Comparison of ENCODE assay signal across 8 cellular contexts in genomic region chr19:38952395-38953165, GRCh38. TPM values are rescaled to one million over a fixed set of nuclear protein-coding genes. Genes with fewer than 3 reads are reported as not detected.
DNase-seq lines count a peak whose midpoint lies in the region; ATAC-seq, FAIRE-seq and TF ChIP-seq lines count a peak whose summit lies in the region.

No MANE protein-coding gene starts in this region.

- peak; percentile 74 for FAIRE-seq in A549 (lab: Jason Lieb, UNC)

- TF ChIP-seq RAD21 in A549 (conservative IDR thresholded peaks at IDR 0.05 in 1 of 2, IDR thresholded peaks at IDR 0.05 in 1 of 2), result peak; percentile 54 to 70

- peaks cover 23% of the 10 kb centered on the region for H3K4me1 ChIP-seq in A549

- H3K4me2 ChIP-seq in A549, result peak overlapping the region; percentile 72

- no peaks in the 10 kb centered on the region for H3K36me3 Mint-ChIP-seq in activated CD8-positive, alpha-beta T cell treated with anti-CD3 and anti-CD28 coated beads for 36 hours (ENCODE audit: low read depth)
- no peaks in the 10 kb centered on the region for H3K36me3 Mint-ChIP-seq in memory B cell

- TF ChIP-seq CTCF in A549 (IDR thresholded peaks at IDR 0.05), result peak; percentile 74
- TF ChIP-seq CTCF in activated CD8-positive, alpha-beta T cell treated with anti-CD3 and anti-CD28 coated beads for 36 hours (IDR thresholded peaks at IDR 0.05), result peak; percentile 57

- POLR2A ChIA-PET in A549 (lab: Yijun Ruan, JAX), result interaction anchor here (2.3 kb wide), 1 partner anchor 21 kb away, joined by 11 read pairs; the partner anchor contains the start of genes MRPS12 and SARS2
- POLR2A ChIA-PET in activated CD8-positive, alpha-beta T cell treated with anti-CD3 and anti-CD28 coated beads for 36 hours (lab: Charles Lee), result no interaction called here

- WGBS in A549 (ENCODE audit: missing lambda C conversion rate), result 54% methylated on average over 13 of the region's 13 CpGs

- intact Hi-C loops in activated CD8-positive, alpha-beta T cell treated with anti-CD3 and anti-CD28 coated beads for 36 hours (cut with micrococcal nuclease), result no loop called here

- H3K27me3 Mint-ChIP-seq in activated CD8-positive, alpha-beta T cell treated with anti-CD3 and anti-CD28 coated beads for 36 hours, result peaks cover 25% of the 10 kb centered on the region
- peaks cover 26% of the 10 kb centered on the region for H3K27me3 Mint-ChIP-seq in memory B cell

- H3K27ac Mint-ChIP-seq in activated CD8-positive, alpha-beta T cell treated with anti-CD3 and anti-CD28 coated beads for 36 hours, result no peak overlapping the region
- no peak overlapping the region for H3K27ac Mint-ChIP-seq in memory B cell

- TF ChIP-seq POLR2A in A549 (IDR thresholded peaks at IDR 0.05; ENCODE audit: low read length), result no peak

- H3K27ac ChIP-seq in A549, result peak overlapping the region; percentile 21 to 68; a peak in 4 of 6 replicates

- peak; percentile 78 to 81 for DNase-seq in A549 (ENCODE audit: low read depth in 1 of 2, low spot score in 1 of 2)
- DNase-seq in G401 (ENCODE audit: low spot score), result peak; percentile 39
- DNase-seq in NCI-H2029 treated with DMSO at 0.1 percent for 48 hours (lab: John Stamatoyannopoulos, UW), result peak; percentile 63
- DNase-seq in activated CD8-positive, alpha-beta T cell treated with anti-CD3 and anti-CD28 coated beads for 36 hours, result peak; percentile 56
- peak in 1 of 2 donors; percentile 49 for DNase-seq in memory B cell (ENCODE audit: low spot score in 2 of 2)

- no peaks in the 10 kb centered on the region for H3K9me3 ChIP-seq in A549

- H3K4me3 Mint-ChIP-seq in activated CD8-positive, alpha-beta T cell treated with anti-CD3 and anti-CD28 coated beads for 36 hours, result no peak overlapping the region
- no peak overlapping the region for H3K4me3 Mint-ChIP-seq in memory B cell

- H3K4me3 ChIP-seq in A549, result peak overlapping the region; percentile 2; the same call in 1 of the 3 replicates

- no peak for TF ChIP-seq EP300 in A549 (IDR thresholded peaks at IDR 0.05)

- in situ Hi-C loops in G401 (cut with HindIII; ENCODE audit: low sequenced_read_pairs), result no loop called here

- H3K4me1 Mint-ChIP-seq in activated CD8-positive, alpha-beta T cell treated with anti-CD3 and anti-CD28 coated beads for 36 hours (ENCODE audit: low read depth), result peaks cover 11% of the 10 kb centered on the region
- H3K4me1 Mint-ChIP-seq in memory B cell, result peaks cover 12% of the 10 kb centered on the region

- H3K9me3 Mint-ChIP-seq in activated CD8-positive, alpha-beta T cell treated with anti-CD3 and anti-CD28 coated beads for 36 hours, result no peaks in the 10 kb centered on the region
- H3K9me3 Mint-ChIP-seq in memory B cell, result no peaks in the 10 kb centered on the region

- CTCF ChIA-PET in A549 (lab: Yijun Ruan, JAX), result interaction anchor here (0.6 to 23.4 kb wide), 28 partner anchors 9 to 565 kb away, joined by 3 to 344 read pairs (median 4); partner anchors contain the start of genes FAM98C, FBXO17, GGN and MRPS12
- CTCF ChIA-PET in activated CD8-positive, alpha-beta T cell treated with anti-CD3 and anti-CD28 coated beads for 36 hours (lab: Charles Lee), result interaction anchor here (0.9 to 1.7 kb wide), 9 partner anchors 8 to 183 kb away, joined by 3 to 5 read pairs (median 4); partner anchors contain the start of genes MRPS12 and SARS2

- ATAC-seq in A549 (peak; percentile 84 to 87), memory B cell (ENCODE audit: low read depth) (peak; percentile 62), GM21423 (IDR thresholded peaks at IDR 0.05; ENCODE audit: unreplicated experiment) (no peak), HG02610 (IDR thresholded peaks at IDR 0.05; ENCODE audit: unreplicated experiment) (no peak), HG02759 (IDR thresholded peaks at IDR 0.05; ENCODE audit: unreplicated experiment) (no peak)
- ATAC-seq in activated CD8-positive, alpha-beta T cell treated with anti-CD3 and anti-CD28 coated beads for 36 hours, result no peak

TF ChIP-seq in A549, 52 proteins besides CTCF, POLR2A, EP300 and RAD21:
- TF ChIP-seq ESRRA (IDR thresholded peaks at IDR 0.05; ENCODE audit: borderline replicate concordance, low read length) (no peak), SMC3 (IDR thresholded peaks at IDR 0.05) (peak; percentile 49; the same call in 2 of the 3 replicates), RNF2 (IDR thresholded peaks at IDR 0.05; ENCODE audit: borderline replicate concordance, low read depth) (no peak), KDM1A (IDR thresholded peaks at IDR 0.05; ENCODE audit: low read depth) (no peak), POLR2AphosphoS2 (conservative IDR thresholded peaks at IDR 0.05; ENCODE audit: low read length) (no peak), ZFP36 (IDR thresholded peaks at IDR 0.05; ENCODE audit: borderline replicate concordance, partially characterized antibody) (peak; percentile 22), TFCP2L1 (CRISPR knock-in tag; IDR thresholded peaks at IDR 0.05) (0 out of 2 replicates have a peak, but pooled peaks have one; percentile 17), MAX (IDR thresholded peaks at IDR 0.05) (peak; percentile 68; the same call in 1 of the 2 replicates), ELK1 (IDR thresholded peaks at IDR 0.05; ENCODE audit: low read depth, low read length) (no peak), ZNF302 (CRISPR knock-in tag; IDR thresholded peaks at IDR 0.05) (no peak)

RNA-seq across cellular contexts. Expression of gene MRPS12, which starts 21.8 kb away (rescaled TPM):
- 92.8 and 104 TPM in 2 replicates for polyA plus RNA-seq in A549 (2011; rRNA removed)
- 418 and 524 TPM in 2 replicates for polyA plus RNA-seq in A549 (2012; cell fraction: cytosol; rRNA removed)
- polyA plus RNA-seq in A549 (2012; cell fraction: nucleus; rRNA removed), result 325 and 425 TPM in 2 replicates
- polyA plus RNA-seq in A549 (2017; fragmentation: RNase III; extraction: RNeasy Plus Mini Kit Qiagen cat#74134 plus additional on column Dnase treatment), result 198 to 217 TPM (median 213 TPM) in 3 replicates
- 49.4 and 50.5 TPM in 2 replicates for polyA minus RNA-seq in A549 (2011; rRNA and poly(A)+ RNA removed)
- total RNA-seq in G401 (2014; rRNA removed; shearing (Covaris generic)), result 105 and 161 TPM in 2 replicates
- total RNA-seq in activated CD8-positive, alpha-beta T cell treated with anti-CD3 and anti-CD28 coated beads for 36 hours, result 10 to 100 TPM; 80.1 to 81.2 TPM

RNA-seq across cellular contexts. Expression of gene SARS2, which starts 22.0 kb away (rescaled TPM):
- 46.1 and 46.7 TPM in 2 replicates for polyA plus RNA-seq in A549 (2011; rRNA removed)
- polyA plus RNA-seq in A549 (2012; cell fraction: cytosol; rRNA removed), result 81.2 and 106 TPM in 2 replicates
- polyA plus RNA-seq in A549 (2012; cell fraction: nucleus; rRNA removed), result 448 and 539 TPM in 2 replicates
- 81.8 to 98.0 TPM (median 93.4 TPM) in 3 replicates for polyA plus RNA-seq in A549 (2017; fragmentation: RNase III; extraction: RNeasy Plus Mini Kit Qiagen cat#74134 plus additional on column Dnase treatment)
- polyA minus RNA-seq in A549 (2011; rRNA and poly(A)+ RNA removed), result 54.8 and 68.1 TPM in 2 replicates
- 34.2 and 43.0 TPM in 2 replicates for total RNA-seq in G401 (2014; rRNA removed; shearing (Covaris generic))
- 10 to 100 TPM; 43.4 to 48.6 TPM for total RNA-seq in activated CD8-positive, alpha-beta T cell treated with anti-CD3 and anti-CD28 coated beads for 36 hours

RNA-seq across cellular contexts. Expression of gene FBXO17, which starts 23.0 kb away (rescaled TPM):
- 68.1 and 73.1 TPM in 2 replicates for polyA plus RNA-seq in A549 (2011; rRNA removed)
- 110 and 145 TPM in 2 replicates for polyA plus RNA-seq in A549 (2012; cell fraction: cytosol; rRNA removed)
- polyA plus RNA-seq in A549 (2012; cell fraction: nucleus; rRNA removed), result 217 and 308 TPM in 2 replicates
- 98.5 to 112 TPM (median 111 TPM) in 3 replicates for polyA plus RNA-seq in A549 (2017; fragmentation: RNase III; extraction: RNeasy Plus Mini Kit Qiagen cat#74134 plus additional on column Dnase treatment)
- 45.7 and 49.4 TPM in 2 replicates for polyA minus RNA-seq in A549 (2011; rRNA and poly(A)+ RNA removed)
- total RNA-seq in G401 (2014; rRNA removed; shearing (Covaris generic)), result 47.4 and 91.4 TPM in 2 replicates
- not detected for total RNA-seq in activated CD8-positive, alpha-beta T cell treated with anti-CD3 and anti-CD28 coated beads for 36 hours

RNA-seq across cellular contexts. Expression of gene CCER2, which starts 40.6 kb away (rescaled TPM):
- polyA plus RNA-seq in A549 (2011; rRNA removed) (0.40 and 0.68 TPM in 2 replicates), A549 (2017; fragmentation: RNase III; extraction: RNeasy Plus Mini Kit Qiagen cat#74134 plus additional on column Dnase treatment) (1.1 to 1.9 TPM (median 1.5 TPM) in 3 replicates)
- 0.56 and 0.83 TPM in 2 replicates for polyA plus RNA-seq in A549 (2012; cell fraction: cytosol; rRNA removed)
- 8.0 and 8.1 TPM in 2 replicates for polyA plus RNA-seq in A549 (2012; cell fraction: nucleus; rRNA removed)
- polyA minus RNA-seq in A549 (2011; rRNA and poly(A)+ RNA removed), result not detected in 2 replicates
- not detected in 2 replicates for total RNA-seq in G401 (2014; rRNA removed; shearing (Covaris generic))
- total RNA-seq in activated CD8-positive, alpha-beta T cell treated with anti-CD3 and anti-CD28 coated beads for 36 hours, result under 1 TPM; 0.56 to 0.69 TPM

RNA-seq across cellular contexts. Expression of gene NFKBIB, which starts 52.8 kb away (rescaled TPM):
- polyA plus RNA-seq in A549 (2011; rRNA removed) (25.6 and 35.0 TPM in 2 replicates), A549 (2017; fragmentation: RNase III; extraction: RNeasy Plus Mini Kit Qiagen cat#74134 plus additional on column Dnase treatment) (56.4 to 61.7 TPM (median 59.5 TPM) in 3 replicates)
- polyA plus RNA-seq in A549 (2012; cell fraction: cytosol; rRNA removed), result 106 and 131 TPM in 2 replicates
- 96.5 and 113 TPM in 2 replicates for polyA plus RNA-seq in A549 (2012; cell fraction: nucleus; rRNA removed)
- 10.3 and 10.9 TPM in 2 replicates for polyA minus RNA-seq in A549 (2011; rRNA and poly(A)+ RNA removed)
- total RNA-seq in G401 (2014; rRNA removed; shearing (Covaris generic)), result 48.1 and 63.2 TPM in 2 replicates
- 10 to 100 TPM; 56.5 to 57.9 TPM for total RNA-seq in activated CD8-positive, alpha-beta T cell treated with anti-CD3 and anti-CD28 coated beads for 36 hours

Comparison
In these comparisons a context has a peak if more than half of its experiments do, and no peak if none do; other contexts are left out.
1. ATAC-seq: peak in A549 (2 of 2) and memory B cell (single experiment); none in activated CD8-positive, alpha-beta T cell treated with anti-CD3 and anti-CD28 coated beads for 36 hours (single experiment), GM21423 (single experiment), HG02610 (single experiment) and HG02759 (single experiment).
2. RNA of gene FBXO17, which starts 23.0 kb away (total RNA-seq): 47.4 to 91.4 TPM in G401; not detected in activated CD8-positive, alpha-beta T cell treated with anti-CD3 and anti-CD28 coated beads for 36 hours; every median in the first group is over 10 times any median in the second.